ENCODE assay signal across 1 cellular context in genomic region chr2:189013677-189014380, GRCh38.
TF ChIP-seq lines count a peak whose summit lies in the region.

No MANE protein-coding gene starts in this region.

TF ChIP-seq in GM23338, 12 proteins besides CTCF, POLR2A, EP300 and RAD21 (continued from another document):
- TF ChIP-seq REST (IDR thresholded peaks at IDR 0.05; ENCODE audit: unreplicated experiment): no peak
- TF ChIP-seq ZNF462 (CRISPR knock-in tag; IDR thresholded peaks at IDR 0.05): no peak
- no peak for TF ChIP-seq POLR2AphosphoS5 (IDR thresholded peaks at IDR 0.05; ENCODE audit: low read depth)
- no peak for TF ChIP-seq ZNF331 (CRISPR knock-in tag; IDR thresholded peaks at IDR 0.05; ENCODE audit: low read depth)
- TF ChIP-seq JUNB (IDR thresholded peaks at IDR 0.05; ENCODE audit: unreplicated experiment): no peak
- no peak for TF ChIP-seq ZNF114 (CRISPR knock-in tag; IDR thresholded peaks at IDR 0.05)
